Comparison of ENCODE assay signal across 20 cellular contexts in genomic region chr17:82929676-82930042, GRCh38.
DNase-seq lines count a peak whose midpoint lies in the region; ATAC-seq, FAIRE-seq and TF ChIP-seq lines count a peak whose summit lies in the region.
"Had no signal": no experiment of that assay in that cellular context is flagged by ENCODE, and none has a peak within 500 bp of the region (broad histone marks: within the 10 kb centered on the region; RNA-seq: fewer than 3 reads in every experiment).

No MANE protein-coding gene starts in this region.

- H3K9ac ChIP-seq in kidney (ENCODE audit: low read length in 2 of 2) = no peak overlapping the region
- H3K9ac ChIP-seq: BLaER1 treated with 17β-estradiol and CSF1 and Interleukin-3, amounts not matched to agents 10 nM and 100 nM had no signal

- no peak overlapping the region for H3K27ac ChIP-seq in right cardiac atrium (ENCODE audit: low read length)
- H3K27ac ChIP-seq in right atrium auricular region = no peak overlapping the region
- H3K27ac ChIP-seq in kidney (ENCODE audit: low read depth in 2 of 2, low read length in 2 of 2) = no peak overlapping the region
- H3K27ac ChIP-seq in osteoblast (ENCODE audit: low read depth, low read length) = no peak overlapping the region
- no peak overlapping the region for H3K27ac ChIP-seq in upper lobe of right lung
- H3K27ac ChIP-seq: BLaER1 treated with 17β-estradiol and CSF1 and Interleukin-3, amounts not matched to agents 10 nM and 100 nM; SJSA1 had no signal

- H2AFZ ChIP-seq in osteoblast (ENCODE audit: low read length) = no peak overlapping the region
- H2AFZ ChIP-seq: GM23338 had no signal

- TF ChIP-seq CTCF in right atrium auricular region (IDR thresholded peaks at IDR 0.05) (no peak), kidney (IDR thresholded peaks at IDR 0.05; ENCODE audit: borderline replicate concordance, extremely low read depth, insufficient read depth) (no peak), osteoblast (IDR thresholded peaks at IDR 0.05; ENCODE audit: extremely low read depth, low read depth, low read length) (no peak), upper lobe of right lung (IDR thresholded peaks at IDR 0.05) (no peak)

- ATAC-seq in right cardiac atrium (no peak), upper lobe of right lung (no peak)
- ATAC-seq: CD8-positive, alpha-beta T cell; GM23338 had no signal

- peaks cover 79% of the 10 kb centered on the region for H3K36me3 ChIP-seq in right atrium auricular region
- peaks cover 17 to 20% of the 10 kb centered on the region in 2 donors for H3K36me3 ChIP-seq in kidney (ENCODE audit: control insufficient read depth in 1 of 2, insufficient read depth in 2 of 2, low read length in 2 of 2)
- peaks cover 22% of the 10 kb centered on the region for H3K36me3 ChIP-seq in osteoblast (ENCODE audit: insufficient read depth, low read length)
- peaks cover 83% of the 10 kb centered on the region for H3K36me3 ChIP-seq in upper lobe of right lung

- H3K4me2 ChIP-seq in osteoblast (ENCODE audit: insufficient read depth, low read length) = no peak overlapping the region
- H3K4me2 ChIP-seq: BLaER1 treated with 17β-estradiol and CSF1 and Interleukin-3, amounts not matched to agents 10 nM and 100 nM; GM23338 had no signal

- no peaks in the 10 kb centered on the region for H3K4me1 ChIP-seq in right cardiac atrium (ENCODE audit: control insufficient read depth, insufficient read depth, low read length)
- H3K4me1 ChIP-seq in right atrium auricular region = no peaks in the 10 kb centered on the region
- H3K4me1 ChIP-seq in kidney (ENCODE audit: control insufficient read depth in 1 of 2, insufficient read depth in 1 of 2, low read depth in 1 of 2, low read length in 2 of 2) = no peaks in the 10 kb centered on the region
- peaks cover 20% of the 10 kb centered on the region for H3K4me1 ChIP-seq in osteoblast (ENCODE audit: insufficient read depth, low read length)
- H3K4me1 ChIP-seq in upper lobe of right lung = no peaks in the 10 kb centered on the region
- H3K4me1 ChIP-seq: HAP-1 had no signal

- 89% methylated on average over 9 of the region's 9 CpGs for WGBS in right cardiac atrium

- DNase-seq in right cardiac atrium = peak in 2 of 3 donors; percentile 23 to 37
- no peak for DNase-seq in right atrium auricular region (ENCODE audit: low spot score)
- DNase-seq in kidney = peak; percentile 52
- DNase-seq in osteoblast (ENCODE audit: insufficient read length, low spot score, missing footprints) = peak; percentile 80
- peak; percentile 46 for DNase-seq in upper lobe of right lung
- no peak for DNase-seq in NCI-H2029 treated with DMSO at 0.1 percent for 48 hours (lab: John Stamatoyannopoulos, UW)
- DNase-seq in amniotic stem cell (lab: John Stamatoyannopoulos, UW) = no peak
- DNase-seq: CD8-positive, alpha-beta T cell; KG1; NCI-H1092; NCI-H1436; NCI-H187 treated with DMSO at 0.1 percent for 48 hours; NCI-H2227 treated with DMSO at 0.1 percent for 48 hours; NCI-H510A had no signal

- H3K79me2 ChIP-seq in osteoblast (ENCODE audit: insufficient read depth, low read length) = no peaks in the 10 kb centered on the region

- no peak for FAIRE-seq in kidney (lab: Jason Lieb, UNC)
- FAIRE-seq: G401.6, GM12892 had no signal

- H3K27me3 ChIP-seq in right cardiac atrium (ENCODE audit: control insufficient read depth, insufficient read depth) (no peaks in the 10 kb centered on the region), right atrium auricular region (no peaks in the 10 kb centered on the region), osteoblast (ENCODE audit: insufficient read depth, low read length) (no peaks in the 10 kb centered on the region), upper lobe of right lung (no peaks in the 10 kb centered on the region)
- H3K27me3 ChIP-seq: BLaER1 treated with 17β-estradiol and CSF1 and Interleukin-3, amounts not matched to agents 10 nM and 100 nM; SJSA1 had no signal

- H4K20me1 ChIP-seq in osteoblast (ENCODE audit: insufficient read depth, low read length) = no peaks in the 10 kb centered on the region

- H3K4me3 ChIP-seq in right cardiac atrium (ENCODE audit: low read length) (no peak overlapping the region), right atrium auricular region (no peak overlapping the region), kidney (ENCODE audit: low read length in 2 of 2) (no peak overlapping the region), osteoblast (ENCODE audit: insufficient read depth, low read length) (no peak overlapping the region), upper lobe of right lung (no peak overlapping the region)
- H3K4me3 ChIP-seq: BLaER1 treated with 17β-estradiol and CSF1 and Interleukin-3, amounts not matched to agents 10 nM and 100 nM; GM23338; HAP-1; SJSA1 had no signal

- intact Hi-C loops in right cardiac atrium (cut with DNase I) (no loop called here), kidney (cut with DNase I) (no loop called here), upper lobe of right lung (cut with DNase I) (no loop called here)

- H3K9me3 ChIP-seq in right cardiac atrium (ENCODE audit: control insufficient read depth, low read length) = no peaks in the 10 kb centered on the region
- no peaks in the 10 kb centered on the region for H3K9me3 ChIP-seq in right atrium auricular region
- no peaks in the 10 kb centered on the region for H3K9me3 ChIP-seq in kidney (ENCODE audit: control insufficient read depth in 1 of 2, low read length in 2 of 2)
- no peaks in the 10 kb centered on the region for H3K9me3 ChIP-seq in osteoblast (ENCODE audit: low read depth, low read length)
- no peaks in the 10 kb centered on the region for H3K9me3 ChIP-seq in upper lobe of right lung
- H3K9me3 ChIP-seq: BLaER1 treated with 17β-estradiol and CSF1 and Interleukin-3, amounts not matched to agents 10 nM and 100 nM; HAP-1; SJSA1 had no signal

Comparison
In these comparisons a context has a peak if more than half of its experiments do, and no peak if none do; other contexts are left out.
1. DNase-seq: peak in right cardiac atrium (2 of 3), kidney (single experiment), osteoblast (single experiment) and upper lobe of right lung (single experiment); none in right atrium auricular region (single experiment), NCI-H2029 treated with DMSO at 0.1 percent for 48 hours (single experiment) and amniotic stem cell (single experiment).